Comparison of ENCODE assay signal across 13 cellular contexts in genomic region chr3:25558796-25559195, GRCh38.
DNase-seq lines count a peak whose midpoint lies in the region; TF ChIP-seq lines count a peak whose summit lies in the region.
"Had no signal": no experiment of that assay in that cellular context is flagged by ENCODE, and none has a peak within 500 bp of the region (broad histone marks: within the 10 kb centered on the region; RNA-seq: fewer than 3 reads in every experiment).

No MANE protein-coding gene starts in this region.

- WGBS in esophagus squamous epithelium, 2 donors = 67 to 79% methylated on average over 6 of the region's 6 CpGs

- H3K4me3 ChIP-seq in ascending aorta (no peak overlapping the region), esophagus squamous epithelium (no peak overlapping the region), uterus (no peak overlapping the region)

- H3K9me3 ChIP-seq in ascending aorta = no peaks in the 10 kb centered on the region
- H3K9me3 ChIP-seq in esophagus squamous epithelium = no peaks in the 10 kb centered on the region
- no peaks in the 10 kb centered on the region for H3K9me3 ChIP-seq in uterus

- H3K27me3 ChIP-seq in ascending aorta = no peaks in the 10 kb centered on the region
- no peaks in the 10 kb centered on the region for H3K27me3 ChIP-seq in esophagus squamous epithelium
- H3K27me3 ChIP-seq in uterus = no peaks in the 10 kb centered on the region

- DNase-seq in EL (peak; percentile 38), ascending aorta (ENCODE audit: low spot score in 2 of 2) (no peak), esophagus squamous epithelium (lab: John Stamatoyannopoulos, UW) (no peak), uterus (no peak), NCI-H345 (lab: John Stamatoyannopoulos, UW) (no peak), germinal center (ENCODE audit: low spot score) (no peak)
- no peak for DNase-seq in stimulated activated CD8-positive, alpha-beta memory T cell treated with anti-CD3 and anti-CD28 coated beads, Interleukin-4, amount 100 ng/mL, for 48 hours
- DNase-seq: C1 segment of cervical spinal cord; Calu3; CD4-positive, alpha-beta T cell; DMS 273 treated with DMSO at 0.1 percent for 48 hours; GOT3; H9 had no signal

- peaks cover 2 to 8% of the 10 kb centered on the region in 2 donors for H3K4me1 ChIP-seq in ascending aorta
- peaks cover 0 to 34% (median 19%) of the 10 kb centered on the region in 3 donors for H3K4me1 ChIP-seq in esophagus squamous epithelium
- peaks cover 7 to 8% of the 10 kb centered on the region in 2 donors for H3K4me1 ChIP-seq in uterus

- H3K27ac ChIP-seq in ascending aorta (peak overlapping the region; percentile 24 to 57), esophagus squamous epithelium (peak overlapping the region in 3 of 4 donors; percentile 21 to 54 (median 44)), uterus (peak overlapping the region; percentile 14 to 28)

- TF ChIP-seq POLR2A in esophagus squamous epithelium (IDR thresholded peaks at IDR 0.05) (no peak), uterus (IDR thresholded peaks at IDR 0.05) (no peak)

- TF ChIP-seq CTCF in ascending aorta (IDR thresholded peaks at IDR 0.05) (no peak), esophagus squamous epithelium (IDR thresholded peaks at IDR 0.05) (no peak), uterus (IDR thresholded peaks at IDR 0.05) (no peak)

- intact Hi-C loops in ascending aorta (cut with DNase I) (no loop called here), esophagus squamous epithelium (cut with DNase I) (no loop called here), uterus (cut with DNase I; ENCODE audit: low total_unique reads) (no loop called here)

- no peaks in the 10 kb centered on the region for H3K36me3 ChIP-seq in ascending aorta
- no peaks in the 10 kb centered on the region for H3K36me3 ChIP-seq in esophagus squamous epithelium
- H3K36me3 ChIP-seq in uterus = no peaks in the 10 kb centered on the region
